Comparison of ENCODE assay signal across 8 cellular contexts in genomic region chr6:85679445-85680123, GRCh38. TPM values are rescaled to one million over a fixed set of nuclear protein-coding genes. Genes with fewer than 3 reads are reported as not detected.
A peak's percentile ranks its signal among the peaks of the same experiment; 100 is the strongest.
DNase-seq lines count a peak whose midpoint lies in the region; ATAC-seq and TF ChIP-seq lines count a peak whose summit lies in the region.

No MANE protein-coding gene starts in this region.

- H3K27me3 ChIP-seq in CD8-positive, alpha-beta memory T cell (ENCODE audit: insufficient read depth, low read length, poor library complexity, severe bottlenecking) = no peaks in the 10 kb centered on the region
- H3K27me3 ChIP-seq in Loucy (ENCODE audit: insufficient read depth, low read length, poor library complexity, severe bottlenecking) = no peaks in the 10 kb centered on the region

- POLR2A ChIA-PET in CD8-positive, alpha-beta memory T cell (lab: Charles Lee) = interaction anchor here (1.3 to 5.8 kb wide), 9 partner anchors 10 to 221 kb away, joined by 3 to 356 read pairs (median 7); partner anchors contain the start of genes SNX14 and SYNCRIP

- TF ChIP-seq CTCF in Loucy (conservative IDR thresholded peaks at IDR 0.05; ENCODE audit: low read length) (no peak), cardiac fibroblast (IDR thresholded peaks at IDR 0.05; ENCODE audit: low read depth, low read length) (no peak)

- H3K4me1 Mint-ChIP-seq in CD8-positive, alpha-beta memory T cell = peaks cover 34 to 41% (median 41%) of the 10 kb centered on the region in 3 donors
- peaks cover 31 to 43% of the 10 kb centered on the region in 2 donors for H3K4me1 Mint-ChIP-seq in natural killer cell treated with Interleukin-12 subunit alpha and Interleukin-12 subunit beta and Interleukin-15 and Interleukin-18, amount 100 ng/mL, for 72 hours (ENCODE audit: low read depth in 2 of 2)

- peaks cover 38% of the 10 kb centered on the region for H4K20me1 ChIP-seq in Loucy (ENCODE audit: insufficient read depth, low read length, poor library complexity, severe bottlenecking)

- H3K27me3 Mint-ChIP-seq in CD8-positive, alpha-beta memory T cell = peaks cover 0 to 6% of the 10 kb centered on the region in 2 donors
- H3K27me3 Mint-ChIP-seq in natural killer cell treated with Interleukin-12 subunit alpha and Interleukin-12 subunit beta and Interleukin-15 and Interleukin-18, amount 100 ng/mL, for 72 hours = no peaks in the 10 kb centered on the region

- no peak for ATAC-seq in natural killer cell treated with Interleukin-12 subunit alpha and Interleukin-12 subunit beta and Interleukin-15 and Interleukin-18, amount 100 ng/mL, for 72 hours
- ATAC-seq in HG03139 (IDR thresholded peaks at IDR 0.05; ENCODE audit: unreplicated experiment) (no peak), HG03469 (IDR thresholded peaks at IDR 0.05; ENCODE audit: unreplicated experiment) (no peak), GM19035 (IDR thresholded peaks at IDR 0.05; ENCODE audit: unreplicated experiment) (no peak)

- H3K4me2 ChIP-seq in Loucy (ENCODE audit: low read depth, low read length, poor library complexity, severe bottlenecking) = peak overlapping the region; percentile 91

- peak overlapping the region; percentile 74 for H2AFZ ChIP-seq in Loucy (ENCODE audit: low read length)

- peaks cover 66% of the 10 kb centered on the region for H3K79me2 ChIP-seq in Loucy (ENCODE audit: insufficient read depth, low read length)

- CTCF ChIA-PET in CD8-positive, alpha-beta memory T cell (lab: Charles Lee) = interaction anchor here (1.0 to 5.2 kb wide), 5 partner anchors 10 to 325 kb away, joined by 4 to 86 read pairs (median 14); partner anchors contain the start of genes SNX14 and SYNCRIP

- peak overlapping the region; percentile 81 for H3K4me3 ChIP-seq in CD8-positive, alpha-beta memory T cell (ENCODE audit: low read length)
- H3K4me3 ChIP-seq in Loucy (ENCODE audit: low read length, poor library complexity, severe bottlenecking) = peak overlapping the region; percentile 93
- H3K4me3 ChIP-seq in cardiac fibroblast (replicated peaks in 1 of 2; ENCODE audit: low read depth in 2 of 2, low read length in 2 of 2) = peak overlapping the region; percentile 63 to 67

- peak overlapping the region; percentile 66 to 100 (median 90) for H3K27ac Mint-ChIP-seq in CD8-positive, alpha-beta memory T cell
- peak overlapping the region in 1 of 2 donors; percentile 98 for H3K27ac Mint-ChIP-seq in natural killer cell treated with Interleukin-12 subunit alpha and Interleukin-12 subunit beta and Interleukin-15 and Interleukin-18, amount 100 ng/mL, for 72 hours

- H3K27ac ChIP-seq in CD8-positive, alpha-beta memory T cell (ENCODE audit: low read depth, low read length) = peak overlapping the region; percentile 95

- H3K9ac ChIP-seq in Loucy (ENCODE audit: low read depth, low read length, poor library complexity, severe bottlenecking) = peak overlapping the region; percentile 93

- H3K9me3 Mint-ChIP-seq in CD8-positive, alpha-beta memory T cell = peaks cover 0 to 3% (median 0%) of the 10 kb centered on the region in 5 donors
- H3K9me3 Mint-ChIP-seq in natural killer cell treated with Interleukin-12 subunit alpha and Interleukin-12 subunit beta and Interleukin-15 and Interleukin-18, amount 100 ng/mL, for 72 hours = no peaks in the 10 kb centered on the region

- H3K9me2 ChIP-seq in Loucy (replicated peaks; ENCODE audit: low read depth, low read length) = no peaks in the 10 kb centered on the region

- H3K4me1 ChIP-seq in CD8-positive, alpha-beta memory T cell (ENCODE audit: insufficient read depth, low read length) = peaks cover 30% of the 10 kb centered on the region
- peaks cover 47% of the 10 kb centered on the region for H3K4me1 ChIP-seq in Loucy (ENCODE audit: insufficient read depth, low read length, poor library complexity, severe bottlenecking)

- no peaks in the 10 kb centered on the region for H3K9me3 ChIP-seq in CD8-positive, alpha-beta memory T cell (ENCODE audit: low read length)
- no peaks in the 10 kb centered on the region for H3K9me3 ChIP-seq in Loucy (ENCODE audit: insufficient read depth, low read depth, low read length)

- H3F3A ChIP-seq in Loucy (ENCODE audit: low read depth) = no peaks in the 10 kb centered on the region

- no peak for DNase-seq in CD8-positive, alpha-beta memory T cell
- DNase-seq in cardiac fibroblast (ENCODE audit: low read depth in 2 of 2) (peak in 1 of 2 donors; percentile 28), dermis blood vessel endothelial cell (no peak)
- no peak for DNase-seq in natural killer cell treated with Interleukin-12 subunit alpha and Interleukin-12 subunit beta and Interleukin-15 and Interleukin-18, amount 100 ng/mL, for 72 hours (ENCODE audit: low spot score)

- H3K36me3 Mint-ChIP-seq in CD8-positive, alpha-beta memory T cell = peaks cover 0 to 38% (median 7%) of the 10 kb centered on the region in 3 donors
- peaks cover 28% of the 10 kb centered on the region for H3K36me3 Mint-ChIP-seq in natural killer cell treated with Interleukin-12 subunit alpha and Interleukin-12 subunit beta and Interleukin-15 and Interleukin-18, amount 100 ng/mL, for 72 hours

- H3K4me3 Mint-ChIP-seq in CD8-positive, alpha-beta memory T cell = peak overlapping the region; percentile 96 to 100 (median 98)
- H3K4me3 Mint-ChIP-seq in natural killer cell treated with Interleukin-12 subunit alpha and Interleukin-12 subunit beta and Interleukin-15 and Interleukin-18, amount 100 ng/mL, for 72 hours = peak overlapping the region; percentile 98

- H3K36me3 ChIP-seq in CD8-positive, alpha-beta memory T cell (ENCODE audit: insufficient read depth, low read length) = no peaks in the 10 kb centered on the region
- peaks cover 3% of the 10 kb centered on the region; the same call in 1 of the 2 replicates for H3K36me3 ChIP-seq in Loucy (ENCODE audit: insufficient read depth, low read length)

RNA-seq across cellular contexts. Expression of gene SYNCRIP, which starts 36.9 kb away (rescaled TPM):
- 100 to 1,000 TPM; 247 to 249 TPM for total RNA-seq in CD8-positive, alpha-beta memory T cell
- 81.6 TPM for polyA plus RNA-seq in CD8-positive, alpha-beta memory T cell
- total RNA-seq in natural killer cell treated with Interleukin-12 subunit alpha and Interleukin-12 subunit beta and Interleukin-15 and Interleukin-18, amount 100 ng/mL, for 72 hours = 100 to 1,000 TPM; 142 to 150 TPM
- total RNA-seq in dermis blood vessel endothelial cell = 70.6 and 160 TPM in 2 replicates
